ENCODE assay signal across 1 cellular context in genomic region chr19:5805465-5806132, GRCh38.
TF ChIP-seq lines count a peak whose summit lies in the region.

No MANE protein-coding gene starts in this region.

TF ChIP-seq in K562, 482 proteins besides CTCF, POLR2A, EP300 and RAD21 (continued from another document and continues in another):
- TF ChIP-seq POLR2AphosphoS5 (IDR thresholded peaks at IDR 0.05; ENCODE audit: control insufficient read depth, insufficient read depth, low read depth, low read length) (no peak), FOS (IDR thresholded peaks at IDR 0.05; ENCODE audit: extremely low read depth, insufficient read length) (no peak), ZNF174 (CRISPR knock-in tag; IDR thresholded peaks at IDR 0.05) (no peak), SUPT5H (IDR thresholded peaks at IDR 0.05) (no peak), SMAD2 (IDR thresholded peaks at IDR 0.05; ENCODE audit: low read depth, low read length) (no peak), ASH1L (IDR thresholded peaks at IDR 0.05; ENCODE audit: borderline replicate concordance, low read depth, partially characterized antibody) (no peak), LEF1 (IDR thresholded peaks at IDR 0.05) (no peak), ZNF766 (CRISPR knock-in tag; conservative IDR thresholded peaks at IDR 0.05) (no peak), NFXL1 (CRISPR knock-in tag; IDR thresholded peaks at IDR 0.05) (no peak), CBX2 (IDR thresholded peaks at IDR 0.05; ENCODE audit: insufficient read depth, low read length, poor library complexity, severe bottlenecking) (no peak), NR2C1 (IDR thresholded peaks at IDR 0.05) (no peak), NR2C1 (tag; IDR thresholded peaks at IDR 0.05) (no peak), NR4A1 (CRISPR knock-in tag; IDR thresholded peaks at IDR 0.05) (0 out of 2 replicates have a peak, but pooled peaks have one; percentile 17), NR4A1 (tag; IDR thresholded peaks at IDR 0.05) (no peak), HNRNPUL1 (IDR thresholded peaks at IDR 0.05; ENCODE audit: low read length) (no peak), ILK (tag; IDR thresholded peaks at IDR 0.05; ENCODE audit: borderline replicate concordance, low read depth) (no peak), USF2 (CRISPR knock-in tag; IDR thresholded peaks at IDR 0.05) (no peak), ZNF41 (CRISPR knock-in tag; conservative IDR thresholded peaks at IDR 0.05) (no peak), ZZZ3 (IDR thresholded peaks at IDR 0.05) (no peak), FOXA1 (IDR thresholded peaks at IDR 0.05; ENCODE audit: borderline replicate concordance) (no peak), GMEB1 (CRISPR knock-in tag; IDR thresholded peaks at IDR 0.05) (no peak), TBL1XR1 (IDR thresholded peaks at IDR 0.05; ENCODE audit: low read length in 2 of 2) (no peak), HNRNPL (IDR thresholded peaks at IDR 0.05; ENCODE audit: low read depth, low read length) (no peak), ZSCAN32 (CRISPR knock-in tag; IDR thresholded peaks at IDR 0.05) (no peak), HMG20A (CRISPR knock-in tag; conservative IDR thresholded peaks at IDR 0.05) (no peak), ZFP91 (CRISPR knock-in tag; IDR thresholded peaks at IDR 0.05) (peak; percentile 76), HEY1 (CRISPR knock-in tag; IDR thresholded peaks at IDR 0.05; ENCODE audit: borderline replicate concordance) (no peak), MAFF (IDR thresholded peaks at IDR 0.05; ENCODE audit: low read length) (no peak), U2AF1 (optimal IDR thresholded peaks at IDR 0.05; ENCODE audit: low read depth, low read length) (no peak), CBX5 (IDR thresholded peaks at IDR 0.05; ENCODE audit: borderline replicate concordance, low read depth) (no peak), PRMT5 (CRISPR knock-in tag; IDR thresholded peaks at IDR 0.05) (no peak), CEBPG (CRISPR knock-in tag; IDR thresholded peaks at IDR 0.05) (no peak), CEBPG (tag; conservative IDR thresholded peaks at IDR 0.05 in 1 of 2, IDR thresholded peaks at IDR 0.05 in 1 of 2) (no peak), NONO (IDR thresholded peaks at IDR 0.05; ENCODE audit: low read depth in 2 of 2, low read length in 1 of 2) (no peak), CREB3 (tag; conservative IDR thresholded peaks at IDR 0.05; ENCODE audit: low read depth) (no peak), TRIM28 (IDR thresholded peaks at IDR 0.05) (no peak), CSDE1 (IDR thresholded peaks at IDR 0.05) (no peak), ZNF717 (CRISPR knock-in tag; IDR thresholded peaks at IDR 0.05) (no peak), ZFP36 (IDR thresholded peaks at IDR 0.05; ENCODE audit: low read depth, low read length, partially characterized antibody) (peak; percentile 30), TCF7L2 (IDR thresholded peaks at IDR 0.05; ENCODE audit: low read depth, low read length) (no peak), CCAR2 (IDR thresholded peaks at IDR 0.05; ENCODE audit: low read depth, low read length) (no peak), HLTF (IDR thresholded peaks at IDR 0.05) (no peak), ZNF217 (CRISPR knock-in tag; IDR thresholded peaks at IDR 0.05) (no peak)
- TF ChIP-seq, protein P1, sequence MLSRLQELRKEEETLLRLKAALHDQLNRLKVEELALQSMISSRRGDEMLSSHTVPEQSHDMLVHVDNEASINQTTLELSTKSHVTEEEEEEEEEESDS (CRISPR knock-in tag; IDR thresholded peaks at IDR 0.05): no peak
- TF ChIP-seq, protein P2, sequence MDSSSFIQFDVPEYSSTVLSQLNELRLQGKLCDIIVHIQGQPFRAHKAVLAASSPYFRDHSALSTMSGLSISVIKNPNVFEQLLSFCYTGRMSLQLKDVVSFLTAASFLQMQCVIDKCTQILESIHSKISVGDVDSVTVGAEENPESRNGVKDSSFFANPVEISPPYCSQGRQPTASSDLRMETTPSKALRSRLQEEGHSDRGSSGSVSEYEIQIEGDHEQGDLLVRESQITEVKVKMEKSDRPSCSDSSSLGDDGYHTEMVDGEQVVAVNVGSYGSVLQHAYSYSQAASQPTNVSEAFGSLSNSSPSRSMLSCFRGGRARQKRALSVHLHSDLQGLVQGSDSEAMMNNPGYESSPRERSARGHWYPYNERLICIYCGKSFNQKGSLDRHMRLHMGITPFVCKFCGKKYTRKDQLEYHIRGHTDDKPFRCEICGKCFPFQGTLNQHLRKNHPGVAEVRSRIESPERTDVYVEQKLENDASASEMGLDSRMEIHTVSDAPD (CRISPR knock-in tag; IDR thresholded peaks at IDR 0.05): no peak
- TF ChIP-seq, protein P3, sequence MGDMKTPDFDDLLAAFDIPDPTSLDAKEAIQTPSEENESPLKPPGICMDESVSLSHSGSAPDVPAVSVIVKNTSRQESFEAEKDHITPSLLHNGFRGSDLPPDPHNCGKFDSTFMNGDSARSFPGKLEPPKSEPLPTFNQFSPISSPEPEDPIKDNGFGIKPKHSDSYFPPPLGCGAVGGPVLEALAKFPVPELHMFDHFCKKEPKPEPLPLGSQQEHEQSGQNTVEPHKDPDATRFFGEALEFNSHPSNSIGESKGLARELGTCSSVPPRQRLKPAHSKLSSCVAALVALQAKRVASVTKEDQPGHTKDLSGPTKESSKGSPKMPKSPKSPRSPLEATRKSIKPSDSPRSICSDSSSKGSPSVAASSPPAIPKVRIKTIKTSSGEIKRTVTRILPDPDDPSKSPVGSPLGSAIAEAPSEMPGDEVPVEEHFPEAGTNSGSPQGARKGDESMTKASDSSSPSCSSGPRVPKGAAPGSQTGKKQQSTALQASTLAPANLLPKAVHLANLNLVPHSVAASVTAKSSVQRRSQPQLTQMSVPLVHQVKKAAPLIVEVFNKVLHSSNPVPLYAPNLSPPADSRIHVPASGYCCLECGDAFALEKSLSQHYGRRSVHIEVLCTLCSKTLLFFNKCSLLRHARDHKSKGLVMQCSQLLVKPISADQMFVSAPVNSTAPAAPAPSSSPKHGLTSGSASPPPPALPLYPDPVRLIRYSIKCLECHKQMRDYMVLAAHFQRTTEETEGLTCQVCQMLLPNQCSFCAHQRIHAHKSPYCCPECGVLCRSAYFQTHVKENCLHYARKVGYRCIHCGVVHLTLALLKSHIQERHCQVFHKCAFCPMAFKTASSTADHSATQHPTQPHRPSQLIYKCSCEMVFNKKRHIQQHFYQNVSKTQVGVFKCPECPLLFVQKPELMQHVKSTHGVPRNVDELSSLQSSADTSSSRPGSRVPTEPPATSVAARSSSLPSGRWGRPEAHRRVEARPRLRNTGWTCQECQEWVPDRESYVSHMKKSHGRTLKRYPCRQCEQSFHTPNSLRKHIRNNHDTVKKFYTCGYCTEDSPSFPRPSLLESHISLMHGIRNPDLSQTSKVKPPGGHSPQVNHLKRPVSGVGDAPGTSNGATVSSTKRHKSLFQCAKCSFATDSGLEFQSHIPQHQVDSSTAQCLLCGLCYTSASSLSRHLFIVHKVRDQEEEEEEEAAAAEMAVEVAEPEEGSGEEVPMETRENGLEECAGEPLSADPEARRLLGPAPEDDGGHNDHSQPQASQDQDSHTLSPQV (IDR thresholded peaks at IDR 0.05): no peak
- TF ChIP-seq, protein P4, sequence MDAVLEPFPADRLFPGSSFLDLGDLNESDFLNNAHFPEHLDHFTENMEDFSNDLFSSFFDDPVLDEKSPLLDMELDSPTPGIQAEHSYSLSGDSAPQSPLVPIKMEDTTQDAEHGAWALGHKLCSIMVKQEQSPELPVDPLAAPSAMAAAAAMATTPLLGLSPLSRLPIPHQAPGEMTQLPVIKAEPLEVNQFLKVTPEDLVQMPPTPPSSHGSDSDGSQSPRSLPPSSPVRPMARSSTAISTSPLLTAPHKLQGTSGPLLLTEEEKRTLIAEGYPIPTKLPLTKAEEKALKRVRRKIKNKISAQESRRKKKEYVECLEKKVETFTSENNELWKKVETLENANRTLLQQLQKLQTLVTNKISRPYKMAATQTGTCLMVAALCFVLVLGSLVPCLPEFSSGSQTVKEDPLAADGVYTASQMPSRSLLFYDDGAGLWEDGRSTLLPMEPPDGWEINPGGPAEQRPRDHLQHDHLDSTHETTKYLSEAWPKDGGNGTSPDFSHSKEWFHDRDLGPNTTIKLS (IDR thresholded peaks at IDR 0.05; ENCODE audit: borderline replicate concordance, low read depth): peak; percentile 36; the same call in 1 of the 2 replicates
